Comparison of ENCODE assay signal across 24 cellular contexts in genomic region chr22:23695141-23695540, GRCh38. TPM values are rescaled to one million over a fixed set of nuclear protein-coding genes. Genes with fewer than 3 reads are reported as not detected.
A peak's percentile ranks its signal among the peaks of the same experiment; 100 is the strongest.
DNase-seq lines count a peak whose midpoint lies in the region; ATAC-seq and TF ChIP-seq lines count a peak whose summit lies in the region.
"Had no signal": no experiment of that assay in that cellular context is flagged by ENCODE, and none has a peak within 500 bp of the region (broad histone marks: within the 10 kb centered on the region; RNA-seq: fewer than 3 reads in every experiment).

No MANE protein-coding gene starts in this region.

- no peak for ATAC-seq in activated CD8-positive, alpha-beta memory T cell treated with anti-CD3 and anti-CD28 coated beads, Interleukin-2, amount 10 ng/mL, durations not matched to agents 7 days and 5 days
- ATAC-seq in central memory CD8-positive, alpha-beta T cell (replicated peaks; ENCODE audit: extremely low read depth, poor library complexity, severe bottlenecking): no peak
- ATAC-seq: left lung had no signal

- no peak overlapping the region for H3K4me3 Mint-ChIP-seq in activated CD8-positive, alpha-beta memory T cell treated with anti-CD3 and anti-CD28 coated beads, Interleukin-2, amount 10 ng/mL, durations not matched to agents 7 days and 5 days
- H3K4me3 Mint-ChIP-seq in central memory CD8-positive, alpha-beta T cell: peak overlapping the region; percentile 93
- H3K4me3 Mint-ChIP-seq in glutamatergic neuron (ENCODE audit: unreplicated experiment): no peak overlapping the region
- H3K4me3 Mint-ChIP-seq: nephron had no signal

- peak overlapping the region; percentile 98 for H3K27ac ChIP-seq in KOPT-K1 (ENCODE audit: low read depth, low read length, poor library complexity, severe bottlenecking)
- H3K27ac ChIP-seq in spleen: peak overlapping the region; percentile 79 to 96 (median 94)

- H3K36me3 ChIP-seq in KOPT-K1 (ENCODE audit: insufficient read depth, low read length) (peaks cover 72% of the 10 kb centered on the region), spleen (peaks cover 0 to 86% (median 37%) of the 10 kb centered on the region in 6 donors)

- intact Hi-C loops in spleen (cut with DNase I; ENCODE audit: low total_unique reads): no loop called here

- H3K9me3 ChIP-seq in KOPT-K1 (ENCODE audit: insufficient read depth, low read length, poor library complexity, severe bottlenecking) (peaks cover 2% of the 10 kb centered on the region), spleen (no peaks in the 10 kb centered on the region)
- H3K9me3 ChIP-seq: left lung had no signal

- no peak for TF ChIP-seq CTCF in spleen (IDR thresholded peaks at IDR 0.05 in 8 of 11, conservative IDR thresholded peaks at IDR 0.05 in 3 of 11)
- no peak for TF ChIP-seq CTCF in glutamatergic neuron (IDR thresholded peaks at IDR 0.05; ENCODE audit: partially characterized antibody, unreplicated experiment)

- CTCF ChIA-PET in activated CD8-positive, alpha-beta memory T cell treated with anti-CD3 and anti-CD28 coated beads, Interleukin-2, amount 10 ng/mL, durations not matched to agents 7 days and 5 days (lab: Charles Lee): interaction anchor here (0.9 to 1.8 kb wide), 3 partner anchors 9 to 67 kb away, joined by 3 to 6 read pairs (median 3); no protein-coding TSS in a partner anchor

- peaks cover 2 to 46% (median 27%) of the 10 kb centered on the region in 6 donors for H3K4me1 ChIP-seq in spleen

- peak overlapping the region in 1 of 8 donors; percentile 60 for H3K4me3 ChIP-seq in spleen
- H3K4me3 ChIP-seq: GM12878, left lung had no signal

- H3K27me3 Mint-ChIP-seq in activated CD8-positive, alpha-beta memory T cell treated with anti-CD3 and anti-CD28 coated beads, Interleukin-2, amount 10 ng/mL, durations not matched to agents 7 days and 5 days: no peaks in the 10 kb centered on the region
- no peaks in the 10 kb centered on the region for H3K27me3 Mint-ChIP-seq in central memory CD8-positive, alpha-beta T cell
- peaks cover 6% of the 10 kb centered on the region for H3K27me3 Mint-ChIP-seq in glutamatergic neuron (ENCODE audit: unreplicated experiment)

- peaks cover 43% of the 10 kb centered on the region for H3K4me1 Mint-ChIP-seq in activated CD8-positive, alpha-beta memory T cell treated with anti-CD3 and anti-CD28 coated beads, Interleukin-2, amount 10 ng/mL, durations not matched to agents 7 days and 5 days
- H3K4me1 Mint-ChIP-seq in central memory CD8-positive, alpha-beta T cell: peaks cover 27% of the 10 kb centered on the region
- H3K4me1 Mint-ChIP-seq in glutamatergic neuron (ENCODE audit: low read depth, unreplicated experiment): peaks cover 9% of the 10 kb centered on the region

- peak overlapping the region; percentile 100 for H3K27ac Mint-ChIP-seq in activated CD8-positive, alpha-beta memory T cell treated with anti-CD3 and anti-CD28 coated beads, Interleukin-2, amount 10 ng/mL, durations not matched to agents 7 days and 5 days
- peak overlapping the region; percentile 100 for H3K27ac Mint-ChIP-seq in central memory CD8-positive, alpha-beta T cell (ENCODE audit: low read depth)
- no peak overlapping the region for H3K27ac Mint-ChIP-seq in glutamatergic neuron (ENCODE audit: unreplicated experiment)
- H3K27ac Mint-ChIP-seq: nephron had no signal

- WGBS in spleen, 5 donors: 31 to 63% (median 42%) methylated on average over 3 of the region's 3 CpGs

- TF ChIP-seq POLR2A in spleen (IDR thresholded peaks at IDR 0.05): no peak

- H3K36me3 Mint-ChIP-seq in activated CD8-positive, alpha-beta memory T cell treated with anti-CD3 and anti-CD28 coated beads, Interleukin-2, amount 10 ng/mL, durations not matched to agents 7 days and 5 days: peaks cover 43% of the 10 kb centered on the region
- H3K36me3 Mint-ChIP-seq in central memory CD8-positive, alpha-beta T cell (ENCODE audit: insufficient read depth): peaks cover 19% of the 10 kb centered on the region
- H3K36me3 Mint-ChIP-seq in glutamatergic neuron (ENCODE audit: unreplicated experiment): peaks cover 8% of the 10 kb centered on the region

- H3K27me3 ChIP-seq in spleen (replicated peaks in 1 of 7): no peaks in the 10 kb centered on the region
- H3K27me3 ChIP-seq: left lung had no signal

- peaks cover 2% of the 10 kb centered on the region for H3K9me3 Mint-ChIP-seq in activated CD8-positive, alpha-beta memory T cell treated with anti-CD3 and anti-CD28 coated beads, Interleukin-2, amount 10 ng/mL, durations not matched to agents 7 days and 5 days (ENCODE audit: low read depth)
- no peaks in the 10 kb centered on the region for H3K9me3 Mint-ChIP-seq in central memory CD8-positive, alpha-beta T cell
- H3K9me3 Mint-ChIP-seq in glutamatergic neuron (ENCODE audit: unreplicated experiment): peaks cover 9% of the 10 kb centered on the region
- H3K9me3 Mint-ChIP-seq: nephron had no signal

- DNase-seq in activated CD8-positive, alpha-beta memory T cell treated with anti-CD3 and anti-CD28 coated beads, Interleukin-2, amount 10 ng/mL, durations not matched to agents 7 days and 5 days: no peak
- no peak for DNase-seq in activated CD8-positive, alpha-beta memory T cell treated with anti-CD3 and anti-CD28 coated beads, Interleukin-2, amount 50 U/mL, for 4 hours
- DNase-seq in central memory CD8-positive, alpha-beta T cell (ENCODE audit: low spot score in 2 of 2): no peak
- DNase-seq in spleen: no peak
- DNase-seq in DMS153 (lab: John Stamatoyannopoulos, UW): no peak
- no peak for DNase-seq in HT-29 (ENCODE audit: low spot score)
- DNase-seq in glutamatergic neuron: no peak
- DNase-seq: cerebellar nuclear complex, COR-L47, NCI-H1694 treated with DMSO at 0.1 percent for 48 hours, Right ventricle myocardium superior, T-helper 9 cell, trophoblast cell had no signal

RNA-seq across cellular contexts. Expression of gene RGL4, which starts 4.3 kb away (rescaled TPM):
- total RNA-seq in activated CD8-positive, alpha-beta memory T cell treated with anti-CD3 and anti-CD28 coated beads, Interleukin-2, amount 10 ng/mL, durations not matched to agents 7 days and 5 days: 10 to 100 TPM; 15.5 to 30.8 TPM
- 10 to 100 TPM in 6 of 7 donors, 1 to 10 TPM in 1; 9.6 to 46.6 (median 23.0) TPM for total RNA-seq in spleen
- 10 to 100 TPM; 10.5 to 19.5 (median 15.7) TPM for polyA plus RNA-seq in spleen
- total RNA-seq in HT-29 (2014; rRNA removed; shearing (Covaris generic)): not detected in 2 replicates
- total RNA-seq in glutamatergic neuron (ENCODE audit: unreplicated experiment): not detected
- total RNA-seq: A673, fibroblast of villous mesenchyme, G401, H4, HT1080, M059J, renal cortical epithelial cell, Right ventricle myocardium superior had no signal

RNA-seq across cellular contexts. Expression of gene ZNF70, which starts 55.8 kb away (rescaled TPM):
- total RNA-seq in activated CD8-positive, alpha-beta memory T cell treated with anti-CD3 and anti-CD28 coated beads, Interleukin-2, amount 10 ng/mL, durations not matched to agents 7 days and 5 days: 1 to 10 TPM; 2.9 to 3.0 TPM
- 1 to 10 TPM; 5.0 to 7.4 (median 6.0) TPM for total RNA-seq in spleen
- 1 to 10 TPM in 1 of 3 donors, under 1 TPM in 2; 0.55 to 1.3 (median 0.72) TPM for polyA plus RNA-seq in spleen
- total RNA-seq in HT-29 (2014; rRNA removed; shearing (Covaris generic)): 1.4 and 1.5 TPM in 2 replicates
- total RNA-seq in glutamatergic neuron (ENCODE audit: unreplicated experiment): 9.0 TPM
- total RNA-seq: G401 had no signal

RNA-seq across cellular contexts. Expression of gene VPREB3, which starts 59.1 kb away (rescaled TPM):
- total RNA-seq in activated CD8-positive, alpha-beta memory T cell treated with anti-CD3 and anti-CD28 coated beads, Interleukin-2, amount 10 ng/mL, durations not matched to agents 7 days and 5 days: under 1 TPM in 1 of 2 experiments, not detected in 1; 0.70 TPM
- 100 to 1,000 TPM in 1 of 7 donors, 10 to 100 TPM in 6; 24.9 to 103 (median 49.5) TPM for total RNA-seq in spleen
- 100 to 1,000 TPM; 315 to 472 (median 377) TPM for polyA plus RNA-seq in spleen
- not detected in 2 replicates for total RNA-seq in HT-29 (2014; rRNA removed; shearing (Covaris generic))
- total RNA-seq in glutamatergic neuron (ENCODE audit: unreplicated experiment): not detected
- total RNA-seq: fibroblast of villous mesenchyme, G401, H4, HT1080, left lung, M059J, renal cortical epithelial cell had no signal

Comparison
In these comparisons a context has a peak if more than half of its experiments do, and no peak if none do; other contexts are left out.
1. RNA of gene RGL4, which starts 4.3 kb away (total RNA-seq): 15.5 to 30.8 TPM in activated CD8-positive, alpha-beta memory T cell treated with anti-CD3 and anti-CD28 coated beads, Interleukin-2, amount 10 ng/mL, durations not matched to agents 7 days and 5 days and 9.6 to 46.6 TPM in spleen; not detected in HT-29 and not detected in glutamatergic neuron (single experiment); every median in the first group is over 10 times any median in the second.
2. RNA of gene VPREB3, which starts 59.1 kb away (total RNA-seq): 24.9 to 103 TPM in spleen; 0.70 TPM in activated CD8-positive, alpha-beta memory T cell treated with anti-CD3 and anti-CD28 coated beads, Interleukin-2, amount 10 ng/mL, durations not matched to agents 7 days and 5 days, not detected in glutamatergic neuron (single experiment) and not detected in HT-29; every median in the first group is over 10 times any median in the second.